In genomic region chr2:130129103-130129829, GRCh38 we compare ENCODE assay signal across 12 cellular contexts. TPM values are rescaled to one million over a fixed set of nuclear protein-coding genes. Genes with fewer than 3 reads are reported as not detected.
DNase-seq lines count a peak whose midpoint lies in the region; ATAC-seq, FAIRE-seq and TF ChIP-seq lines count a peak whose summit lies in the region.
"Not testable (repeated sequence)": the region's sequence is repeated elsewhere in the genome, so short reads cannot be mapped to it uniquely, and the experiment has no call there.
"Had no signal": no experiment of that assay in that cellular context is flagged by ENCODE, and none has a peak within 500 bp of the region (broad histone marks: within the 10 kb centered on the region; RNA-seq: fewer than 3 reads in every experiment).

POTEF (minus strand) TSS chr2:130129222; CDS start chr2:130120515, 8,707 bp downstream.

- WGBS in A549 (ENCODE audit: missing lambda C conversion rate) = 71% methylated on average over 11 of the region's 30 CpGs
- WGBS in endodermal cell (ENCODE audit: insufficient coverage in 1 of 2, insufficient read length in 1 of 2), 2 experiments = 86 to 97% methylated on average over 7 to 13 of the region's 30 CpGs
- WGBS in HepG2 (ENCODE audit: low lambda C conversion rate) = 72% methylated on average over 20 of the region's 30 CpGs

- not testable (repeated sequence) for H3F3A ChIP-seq in GM23338 (replicated peaks; ENCODE audit: low read depth)

- H3K9me3 Mint-ChIP-seq in GM23338; endodermal cell; osteocyte (ENCODE audit: unreplicated experiment): not testable (repeated sequence)

- BruUV-seq in HepG2 (replicated peaks; lab: Mats Ljungman, UMichigan) = not testable (repeated sequence)

- in situ Hi-C loops in HepG2 (cut with HindIII; ENCODE audit: extremely low pct_ligation_motif_present, low pct_unique_long_range_greater_than_20kb) = not testable (repeated sequence)

- H3K27ac Mint-ChIP-seq in GM23338; osteocyte (ENCODE audit: unreplicated experiment): not testable (repeated sequence)
- peak within 1 kb of the TSS; percentile 97 for H3K27ac Mint-ChIP-seq in endodermal cell

- H3K9me3 ChIP-seq in A549; SJCRH30 (replicated peaks); endodermal cell (ENCODE audit: control insufficient read depth, low read length); HepG2 (ENCODE audit: low read length): not testable (repeated sequence)

- not testable (repeated sequence) for H3K27ac ChIP-seq in A549; GM23338 (ENCODE audit: low read depth); endodermal cell (ENCODE audit: low read depth, low read length); HepG2 (ENCODE audit: extremely low read length, insufficient read depth, low read length)
- peak within 1 kb of the TSS; percentile 52; the same call in 1 of the 2 replicates for H3K27ac ChIP-seq in SJCRH30

- TF ChIP-seq RAD21 in A549 (conservative IDR thresholded peaks at IDR 0.05 in 1 of 2, IDR thresholded peaks at IDR 0.05 in 1 of 2); Ishikawa (IDR thresholded peaks at IDR 0.05; ENCODE audit: low read depth); HepG2 (CRISPR knock-in tag; IDR thresholded peaks at IDR 0.05): not testable (repeated sequence)

- ATAC-seq in A549 = peak; percentile 50 to 68; a peak in 4 of 6 replicates
- peak; percentile 74 for ATAC-seq in GM23338
- ATAC-seq in HepG2 = peak; percentile 88

- POLR2A ChIA-PET in A549 (lab: Yijun Ruan, JAX) = not testable (repeated sequence)
- POLR2A ChIA-PET in HepG2 (lab: Yijun Ruan, JAX) = interaction anchor here (0.7 kb wide), 1 partner anchor 1080 kb away, joined by 11 read pairs; the partner anchor contains the start of gene POTEE

- TF ChIP-seq POLR2A in A549 (IDR thresholded peaks at IDR 0.05; ENCODE audit: low read length) = not testable (repeated sequence)
- TF ChIP-seq POLR2A in HepG2 (IDR thresholded peaks at IDR 0.05; ENCODE audit: insufficient read depth in 1 of 2, low read depth in 2 of 2, low read length in 2 of 2) = peak in 1 of 2 experiments; percentile 55; a peak in 1 of 4 replicates

- not testable (repeated sequence) for H3K4me1 ChIP-seq in A549; GM23338 (ENCODE audit: insufficient read depth); SJCRH30; endodermal cell (ENCODE audit: control insufficient read depth, insufficient read depth, low read length); HepG2 (ENCODE audit: insufficient read depth, low read length)

- CTCF ChIA-PET in A549 (lab: Yijun Ruan, JAX); HepG2 (lab: Yijun Ruan, JAX; ENCODE audit: low intra/inter-chr PET ratio, low total read pairs): not testable (repeated sequence)

- not testable (repeated sequence) for H3K9me2 ChIP-seq in GM23338 (ENCODE audit: insufficient read depth)

- H3K79me2 ChIP-seq in GM23338 (replicated peaks; ENCODE audit: insufficient read depth); HepG2 (ENCODE audit: insufficient read depth, low read length): not testable (repeated sequence)

- not testable (repeated sequence) for H3K9ac ChIP-seq in endodermal cell (ENCODE audit: extremely low read depth, low read length, poor library complexity, severe bottlenecking)
- H3K9ac ChIP-seq in HepG2 (ENCODE audit: insufficient read depth, low read depth, low read length) = peak within 1 kb of the TSS; percentile 54; the same call in 1 of the 2 replicates

- not testable (repeated sequence) for H3K4me1 Mint-ChIP-seq in GM23338; endodermal cell; osteocyte (ENCODE audit: unreplicated experiment)

- not testable (repeated sequence) for H3K27me3 ChIP-seq in GM23338 (ENCODE audit: insufficient read depth); SJCRH30; endodermal cell (ENCODE audit: control insufficient read depth, insufficient read depth, low read length, poor library complexity, severe bottlenecking); HepG2 (ENCODE audit: control insufficient read depth in 1 of 2, insufficient read depth in 2 of 2, low read length in 2 of 2)

- H3K4me2 ChIP-seq in A549, GM23338: not testable (repeated sequence)
- peak within 1 kb of the TSS; percentile 73 for H3K4me2 ChIP-seq in HepG2 (ENCODE audit: low read depth, low read length)

- intact Hi-C loops in HepG2 (cut with micrococcal nuclease; ENCODE audit: unreplicated experiment) = not testable (repeated sequence)

- not testable (repeated sequence) for H3K36me3 ChIP-seq in GM23338 (ENCODE audit: insufficient read depth); SJCRH30; endodermal cell (ENCODE audit: control insufficient read depth, insufficient read depth, low read length); HepG2 (replicated peaks in 1 of 2; ENCODE audit: control insufficient read depth in 1 of 2, insufficient read depth in 2 of 2, low read length in 2 of 2)

- not testable (repeated sequence) for H2AFZ ChIP-seq in GM23338; HepG2 (ENCODE audit: low read length)

- not testable (repeated sequence) for TF ChIP-seq EP300 in A549 (IDR thresholded peaks at IDR 0.05); Ishikawa (IDR thresholded peaks at IDR 0.05; ENCODE audit: borderline replicate concordance); HepG2 (IDR thresholded peaks at IDR 0.05; ENCODE audit: low read depth in 2 of 2, low read length in 2 of 2); HepG2 (CRISPR knock-in tag; IDR thresholded peaks at IDR 0.05; ENCODE audit: borderline replicate concordance)

- peak within 1 kb of the TSS; percentile 60; the same call in 2 of the 3 replicates for H3K4me3 Mint-ChIP-seq in GM23338
- peak within 1 kb of the TSS; percentile 85 for H3K4me3 Mint-ChIP-seq in endodermal cell
- not testable (repeated sequence) for H3K4me3 Mint-ChIP-seq in osteocyte (ENCODE audit: unreplicated experiment)

- H3K27me3 Mint-ChIP-seq in GM23338 (ENCODE audit: insufficient read depth, low read depth, poor library complexity); endodermal cell (ENCODE audit: insufficient read depth); osteocyte (ENCODE audit: unreplicated experiment): not testable (repeated sequence)

- not testable (repeated sequence) for H3K4me3 ChIP-seq in A549; GM23338; endodermal cell (ENCODE audit: low read length)
- peak within 1 kb of the TSS; percentile 84 for H3K4me3 ChIP-seq in SJCRH30
- peak within 1 kb of the TSS; percentile 30 to 66 (median 56); a peak in 5 of 6 replicates for H3K4me3 ChIP-seq in HepG2 (replicated peaks in 1 of 3; ENCODE audit: insufficient read depth in 1 of 3, low read depth in 2 of 3, low read length in 3 of 3)

- TF ChIP-seq CTCF in A549 (IDR thresholded peaks at IDR 0.05); GM23338 (conservative IDR thresholded peaks at IDR 0.05; ENCODE audit: low read depth in 2 of 2); endodermal cell (conservative IDR thresholded peaks at IDR 0.05); HepG2 (CRISPR knock-in tag; IDR thresholded peaks at IDR 0.05); osteocyte (IDR thresholded peaks at IDR 0.05): not testable (repeated sequence)

- H4K20me1 ChIP-seq in GM23338 (replicated peaks; ENCODE audit: insufficient read depth); HepG2 (ENCODE audit: insufficient read depth, low read length): not testable (repeated sequence)

- DNase-seq in A549 (ENCODE audit: low read depth in 1 of 2, low spot score in 1 of 2) (peak in 1 of 2 experiments; percentile 18), GM23338 (ENCODE audit: low spot score) (peak; percentile 10), NCI-H748 (lab: John Stamatoyannopoulos, UW; ENCODE audit: unreplicated experiment) (peak; percentile 81), SJCRH30 (peak; percentile 44 to 56), endodermal cell (peak; percentile 92), HepG2 (ENCODE audit: low spot score) (peak; percentile 76), osteocyte (ENCODE audit: extremely low spot score, unreplicated experiment) (peak; percentile 49)

- H3K36me3 Mint-ChIP-seq in GM23338 (ENCODE audit: low read depth); endodermal cell (ENCODE audit: low read depth); osteocyte (ENCODE audit: unreplicated experiment): not testable (repeated sequence)

- FAIRE-seq in A549 (lab: Jason Lieb, UNC) = not testable (repeated sequence)
- peak; percentile 76 for FAIRE-seq in HepG2 (lab: Jason Lieb, UNC)

RNA-seq across cellular contexts. Expression of gene POTEF, which starts in this region (rescaled TPM):
- polyA plus RNA-seq in A549 (2011; rRNA removed) = 0.06 and 0.07 TPM in 2 replicates
- 0.01 TPM in 1 of 2 replicates, not detected in the other for polyA plus RNA-seq in A549 (2012; cell fraction: cytosol; rRNA removed)
- polyA plus RNA-seq in A549 (2012; cell fraction: nucleus; rRNA removed) = 0.05 and 0.15 TPM in 2 replicates
- polyA plus RNA-seq in A549 (2017; fragmentation: RNase III; extraction: RNeasy Plus Mini Kit Qiagen cat#74134 plus additional on column Dnase treatment) = 0.05 TPM in 1 of 3 replicates, not detected in the others
- polyA minus RNA-seq in A549 (2011; rRNA and poly(A)+ RNA removed) = 0.63 and 1.5 TPM in 2 replicates
- 1.8 and 3.0 TPM in 2 replicates for total RNA-seq in GM23338 (2014; rRNA removed; shearing (Covaris generic))
- 1.0 and 1.1 TPM in 2 replicates for polyA plus RNA-seq in GM23338 (2016; fragmentation: Nextera tagmentation; extraction: Ambion mirVana)
- total RNA-seq in SJCRH30 (2014; rRNA removed; shearing (Covaris generic)) = 8.6 and 11.5 TPM in 2 replicates
- total RNA-seq in endodermal cell = 10 to 100 TPM in 1 of 2 donors, under 1 TPM in 1; 0.18 to 12.7 TPM
- 0.18 TPM for polyA plus RNA-seq in endodermal cell (2013, experiment 1 of 2)
- polyA plus RNA-seq in endodermal cell (2013, experiment 2 of 2) = 0.17 TPM
- 1.9 and 6.0 TPM in 2 replicates for total RNA-seq in HepG2 (2016; rRNA removed; fragmentation: Illumina TruSeq; extraction: Trizol)
- 1.6 and 1.7 TPM in 2 replicates for total RNA-seq in HepG2 (2016; cell fraction: cytosol; rRNA removed; fragmentation: Illumina TruSeq; extraction: Trizol; ENCODE audit: low read depth)
- 2.0 and 5.7 TPM in 2 replicates for total RNA-seq in HepG2 (2016; cell fraction: insoluble cytoplasmic fraction; rRNA removed; fragmentation: Illumina TruSeq; extraction: Trizol)
- 2.2 and 2.6 TPM in 2 replicates for total RNA-seq in HepG2 (2016; cell fraction: membrane; rRNA removed; fragmentation: Illumina TruSeq; extraction: Trizol)
- 18.5 and 22.6 TPM in 2 replicates for total RNA-seq in HepG2 (2016; cell fraction: nucleus; rRNA removed; fragmentation: Illumina TruSeq; extraction: Trizol)
- polyA plus RNA-seq in HepG2 (2011; rRNA removed) = 1.2 and 1.7 TPM in 2 replicates
- polyA plus RNA-seq in HepG2 (2011; cell fraction: cytosol; rRNA removed) = 0.26 and 0.34 TPM in 2 replicates
- polyA plus RNA-seq in HepG2 (2011; cell fraction: nucleus; rRNA removed) = 16.9 and 20.4 TPM in 2 replicates
- polyA plus RNA-seq in HepG2 (2012) = 2.0 and 2.3 TPM in 2 replicates
- not detected in 2 replicates for polyA plus RNA-seq in HepG2 (2016; cell fraction: cytosol; fragmentation: Illumina TruSeq; extraction: Trizol; ENCODE audit: low read depth)
- 0.19 and 0.31 TPM in 2 replicates for polyA plus RNA-seq in HepG2 (2016; cell fraction: insoluble cytoplasmic fraction; fragmentation: Illumina TruSeq; extraction: Trizol; ENCODE audit: low read depth)
- not detected in 2 replicates for polyA plus RNA-seq in HepG2 (2016; cell fraction: membrane; fragmentation: Illumina TruSeq; extraction: Trizol; ENCODE audit: low read depth)
- polyA plus RNA-seq in HepG2 (2016; cell fraction: nucleus; fragmentation: Illumina TruSeq; extraction: Trizol; ENCODE audit: insufficient read depth, low read depth) = 6.1 and 6.5 TPM in 2 replicates
- 25.5 TPM in 1 of 2 replicates, not detected in the other for polyA minus RNA-seq in HepG2 (2011; rRNA and poly(A)+ RNA removed; ENCODE audit: low replicate concordance)
- polyA minus RNA-seq in HepG2 (2011; cell fraction: cytosol; rRNA and poly(A)+ RNA removed) = 1.6 and 2.9 TPM in 2 replicates
- 57.8 and 73.4 TPM in 2 replicates for polyA minus RNA-seq in HepG2 (2011; cell fraction: nucleus; rRNA and poly(A)+ RNA removed)
- total RNA-seq in osteocyte = 0.30 TPM in 1 of 2 replicates, not detected in the other
- total RNA-seq: A172, HFFc6, PC-9, Right ventricle myocardium inferior had no signal

Comparison
In these comparisons a context has a peak if more than half of its experiments do, and no peak if none do; other contexts are left out.
1. Peak in DNase-seq in osteocyte; RNA of the gene not detected or under 1 TPM.